ENCODE assay signal across 20 cellular contexts in the genomic region with DNA sequence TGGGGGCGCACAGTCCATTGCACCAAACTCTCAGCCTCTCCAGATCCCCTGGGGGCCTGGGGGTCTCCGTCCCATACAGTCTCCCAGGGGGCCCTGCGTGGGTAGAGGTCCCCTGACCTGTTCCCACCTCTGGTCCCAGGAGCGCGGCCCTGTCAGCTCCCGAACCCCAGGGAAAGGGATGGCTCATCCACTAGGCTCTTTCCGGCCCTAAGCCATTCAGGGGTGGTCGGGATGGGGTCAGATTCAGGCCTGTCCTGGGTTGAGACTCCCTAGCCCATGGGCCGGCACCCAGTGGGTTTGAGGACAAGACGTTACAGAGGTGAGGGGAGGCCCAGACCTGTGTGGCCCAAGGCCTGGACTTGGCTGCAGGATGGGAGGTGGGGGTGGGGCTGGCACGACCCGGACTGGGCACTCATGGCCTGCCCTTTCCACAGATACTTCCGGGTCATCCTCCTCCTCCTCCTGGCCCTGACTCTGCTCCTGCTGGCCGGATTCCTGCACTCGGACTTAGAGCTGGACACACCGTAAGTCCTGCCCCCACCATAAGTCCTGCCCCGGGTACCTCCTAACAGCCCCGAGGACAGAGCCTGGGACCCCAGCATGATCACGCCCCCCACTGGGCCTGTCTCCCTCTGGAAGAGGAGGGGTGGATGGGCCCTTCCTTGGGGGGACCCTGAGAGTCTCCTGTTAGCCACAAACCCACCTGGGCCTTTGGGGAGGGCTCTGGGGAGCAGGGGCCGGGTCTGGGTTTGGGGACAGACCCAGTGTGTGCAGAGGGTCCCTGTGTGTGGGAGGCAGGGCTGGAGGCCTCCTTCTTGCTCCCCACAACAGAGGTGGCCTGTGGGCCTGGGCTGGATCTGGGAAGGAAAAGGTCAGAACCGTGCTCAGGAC. TPM values are rescaled to one million over a fixed set of nuclear protein-coding genes. Genes with fewer than 3 reads are reported as not detected.
DNase-seq lines count a peak whose midpoint lies in the region; ATAC-seq, FAIRE-seq and TF ChIP-seq lines count a peak whose summit lies in the region.
"Had no signal": no experiment of that assay in that cellular context is flagged by ENCODE, and none has a peak within 500 bp of the region (broad histone marks: within the 10 kb centered on the region; RNA-seq: fewer than 3 reads in every experiment).

No MANE protein-coding gene starts in this region.

- H3K36me3 Mint-ChIP-seq in activated CD4-positive, alpha-beta T cell treated with anti-CD3 and anti-CD28 coated beads, Interleukin-2, amount 10 ng/mL, durations not matched to agents 24 days and 14 days (ENCODE audit: low read depth): no peaks in the 10 kb centered on the region
- H3K36me3 Mint-ChIP-seq: activated naive CD4-positive, alpha-beta T cell treated with anti-CD3 and anti-CD28 coated beads, Interleukin-2, amount 10 ng/mL, durations not matched to agents 7 days and 5 days had no signal

- TF ChIP-seq POLR2A in spleen (IDR thresholded peaks at IDR 0.05): no peak

- H3K9me3 ChIP-seq in left ventricle myocardium inferior (replicated peaks): no peaks in the 10 kb centered on the region
- H3K9me3 ChIP-seq in spleen: no peaks in the 10 kb centered on the region

- H3K9me3 Mint-ChIP-seq in activated CD4-positive, alpha-beta T cell treated with anti-CD3 and anti-CD28 coated beads, Interleukin-2, amount 10 ng/mL, durations not matched to agents 24 days and 14 days: no peaks in the 10 kb centered on the region
- H3K9me3 Mint-ChIP-seq: activated B cell treated with CpG ODN at 0.5 μM for 24 hours; activated naive CD4-positive, alpha-beta T cell treated with anti-CD3 and anti-CD28 coated beads, Interleukin-2, amount 10 ng/mL, durations not matched to agents 7 days and 5 days; dendritic cell treated with granulocyte-macrophage colony-stimulating factor and Interleukin-4, amounts not matched to agents 40 ng/mL and 50 ng/mL, for 4 days; GM23338; T-helper 1 cell treated with Interleukin-12 subunit alpha and Interleukin-12 subunit beta and Interleukin-4 antibody, amounts not matched to agents 30 μg/mL and 1 μg/mL, for 36 hours had no signal

- no peak for FAIRE-seq in GM19239 (lab: Jason Lieb, UNC)

- no peak overlapping the region for H3K27ac Mint-ChIP-seq in activated CD4-positive, alpha-beta T cell treated with anti-CD3 and anti-CD28 coated beads, Interleukin-2, amount 10 ng/mL, durations not matched to agents 24 days and 14 days
- H3K27ac Mint-ChIP-seq: activated B cell treated with CpG ODN at 0.5 μM for 24 hours; activated naive CD4-positive, alpha-beta T cell treated with anti-CD3 and anti-CD28 coated beads, Interleukin-2, amount 10 ng/mL, durations not matched to agents 7 days and 5 days; dendritic cell treated with granulocyte-macrophage colony-stimulating factor and Interleukin-4, amounts not matched to agents 40 ng/mL and 50 ng/mL, for 4 days; GM23338; T-helper 1 cell treated with Interleukin-12 subunit alpha and Interleukin-12 subunit beta and Interleukin-4 antibody, amounts not matched to agents 30 μg/mL and 1 μg/mL, for 36 hours had no signal

- H3K4me3 Mint-ChIP-seq in activated CD4-positive, alpha-beta T cell treated with anti-CD3 and anti-CD28 coated beads, Interleukin-2, amount 10 ng/mL, durations not matched to agents 24 days and 14 days: no peak overlapping the region
- H3K4me3 Mint-ChIP-seq: activated B cell treated with CpG ODN at 0.5 μM for 24 hours; activated naive CD4-positive, alpha-beta T cell treated with anti-CD3 and anti-CD28 coated beads, Interleukin-2, amount 10 ng/mL, durations not matched to agents 7 days and 5 days; dendritic cell treated with granulocyte-macrophage colony-stimulating factor and Interleukin-4, amounts not matched to agents 40 ng/mL and 50 ng/mL, for 4 days; GM23338; T-helper 1 cell treated with Interleukin-12 subunit alpha and Interleukin-12 subunit beta and Interleukin-4 antibody, amounts not matched to agents 30 μg/mL and 1 μg/mL, for 36 hours had no signal

- H3K27ac ChIP-seq in left ventricle myocardium inferior (replicated peaks) (no peak overlapping the region), spleen (no peak overlapping the region)

- WGBS in spleen, 5 donors: 82 to 88% (median 86%) methylated on average over 10 to 21 of the region's 21 CpGs

- peaks cover 2% of the 10 kb centered on the region for H3K27me3 Mint-ChIP-seq in activated CD4-positive, alpha-beta T cell treated with anti-CD3 and anti-CD28 coated beads, Interleukin-2, amount 10 ng/mL, durations not matched to agents 24 days and 14 days
- H3K27me3 Mint-ChIP-seq: activated B cell treated with CpG ODN at 0.5 μM for 24 hours had no signal

- peaks cover 22% of the 10 kb centered on the region for H3K27me3 ChIP-seq in left ventricle myocardium inferior (ENCODE audit: low read depth)
- peaks cover 0 to 22% (median 13%) of the 10 kb centered on the region in 7 donors for H3K27me3 ChIP-seq in spleen (replicated peaks in 1 of 7)

- ATAC-seq in GM21825 (IDR thresholded peaks at IDR 0.05; ENCODE audit: unreplicated experiment): no peak
- ATAC-seq: GM23338 had no signal

- peak; percentile 48 for DNase-seq in activated CD4-positive, alpha-beta T cell treated with anti-CD3 and anti-CD28 coated beads, Interleukin-2, amount 10 ng/mL, durations not matched to agents 24 days and 14 days
- DNase-seq in activated CD4-positive, alpha-beta T cell treated with anti-CD3 and anti-CD28 coated beads, Interleukin-2, amount 50 U/mL, for 1 hour: no peak
- DNase-seq in GM19239 (ENCODE audit: insufficient read length, low spot score): peak; percentile 1
- peak; percentile 11 for DNase-seq in left ventricle myocardium inferior
- peak; percentile 64 for DNase-seq in spleen
- no peak for DNase-seq in EL
- DNase-seq in kidney tubule cell (ENCODE audit: low spot score): no peak
- DNase-seq: activated B cell treated with CpG ODN at 0.5 μM for 24 hours; activated naive CD4-positive, alpha-beta T cell treated with anti-CD3 and anti-CD28 coated beads, Interleukin-2, amount 10 ng/mL, durations not matched to agents 7 days and 5 days; DMS79; NCI-H146; NCI-H226; stimulated activated CD4-positive, alpha-beta T cell treated with anti-CD3 and anti-CD28 coated beads, Interleukin-4, amount 100 ng/mL, for 4 hours had no signal

- H3K36me3 ChIP-seq in left ventricle myocardium inferior (no peaks in the 10 kb centered on the region), spleen (no peaks in the 10 kb centered on the region)

- TF ChIP-seq CTCF in left ventricle myocardium inferior (IDR thresholded peaks at IDR 0.05; ENCODE audit: borderline replicate concordance) (no peak), spleen (IDR thresholded peaks at IDR 0.05 in 8 of 11, conservative IDR thresholded peaks at IDR 0.05 in 3 of 11) (no peak)

- H3K4me1 ChIP-seq in left ventricle myocardium inferior (peaks cover 10% of the 10 kb centered on the region), spleen (peaks cover 5 to 14% (median 11%) of the 10 kb centered on the region in 6 donors)

- H3K4me1 Mint-ChIP-seq in activated CD4-positive, alpha-beta T cell treated with anti-CD3 and anti-CD28 coated beads, Interleukin-2, amount 10 ng/mL, durations not matched to agents 24 days and 14 days: peaks cover 2% of the 10 kb centered on the region

- no peak overlapping the region for H3K4me3 ChIP-seq in left ventricle myocardium inferior
- no peak overlapping the region for H3K4me3 ChIP-seq in spleen
- H3K4me3 ChIP-seq: GM23338 had no signal

- intact Hi-C loops in activated CD4-positive, alpha-beta T cell treated with anti-CD3 and anti-CD28 coated beads, Interleukin-2, amount 10 ng/mL, durations not matched to agents 24 days and 14 days (cut with micrococcal nuclease): no loop called here
- intact Hi-C loops in left ventricle myocardium inferior (cut with micrococcal nuclease): no loop called here
- intact Hi-C loops in spleen (cut with DNase I; ENCODE audit: low total_unique reads): no loop called here

RNA-seq across cellular contexts. Expression of a gene that starts 10.1 kb away (rescaled TPM):
- 1.0 and 1.2 TPM in 2 replicates for total RNA-seq in activated CD4-positive, alpha-beta T cell treated with anti-CD3 and anti-CD28 coated beads, Interleukin-2, amount 10 ng/mL, durations not matched to agents 24 days and 14 days
- total RNA-seq in left ventricle myocardium inferior (not detected), spleen (1 to 10 TPM in 2 of 7 donors, under 1 TPM in 2, not detected in 3; 0.32 to 1.9 (median 0.85) TPM)
- polyA plus RNA-seq in spleen: under 1 TPM; 0.04 to 0.22 (median 0.08) TPM
- total RNA-seq: A172 had no signal

RNA-seq across cellular contexts. Expression of a gene that starts 22.3 kb away (rescaled TPM):
- total RNA-seq in activated CD4-positive, alpha-beta T cell treated with anti-CD3 and anti-CD28 coated beads, Interleukin-2, amount 10 ng/mL, durations not matched to agents 24 days and 14 days: 0.52 and 1.2 TPM in 2 replicates
- total RNA-seq in left ventricle myocardium inferior: not detected
- total RNA-seq in spleen: under 1 TPM in 2 of 7 donors, not detected in 5; 0.25 to 0.85 TPM
- polyA plus RNA-seq in spleen: not detected
- total RNA-seq: A172, activated B cell treated with CpG ODN at 0.5 μM for 24 hours, glomerular endothelial cell, HT-29 had no signal

RNA-seq across cellular contexts. Expression of a gene that starts 59.8 kb away (rescaled TPM):
- total RNA-seq in activated CD4-positive, alpha-beta T cell treated with anti-CD3 and anti-CD28 coated beads, Interleukin-2, amount 10 ng/mL, durations not matched to agents 24 days and 14 days: 79.6 and 83.3 TPM in 2 replicates
- total RNA-seq in left ventricle myocardium inferior: 3.3 TPM
- 1 to 10 TPM; 3.1 to 7.9 (median 5.4) TPM for total RNA-seq in spleen
- 1 to 10 TPM; 2.7 to 7.3 (median 5.2) TPM for polyA plus RNA-seq in spleen
- total RNA-seq: A172, glomerular endothelial cell, HT-29 had no signal

Comparison
In these comparisons a context has a peak if more than half of its experiments do, and no peak if none do; other contexts are left out.
1. DNase-seq: peak in activated CD4-positive, alpha-beta T cell treated with anti-CD3 and anti-CD28 coated beads, Interleukin-2, amount 10 ng/mL, durations not matched to agents 24 days and 14 days (single experiment), GM19239 (single experiment), left ventricle myocardium inferior (single experiment) and spleen (single experiment); none in activated CD4-positive, alpha-beta T cell treated with anti-CD3 and anti-CD28 coated beads, Interleukin-2, amount 50 U/mL, for 1 hour (single experiment), EL (single experiment) and kidney tubule cell (single experiment).